Comparison of ENCODE assay signal across 1 cellular context in genomic region chr17:78364436-78365281, GRCh38.
TF ChIP-seq lines count a peak whose summit lies in the region.

No MANE protein-coding gene starts in this region.

TF ChIP-seq in K562, 482 proteins besides CTCF, POLR2A, EP300 and RAD21:
- TF ChIP-seq RCOR1 (IDR thresholded peaks at IDR 0.05; ENCODE audit: borderline replicate concordance in 1 of 2, low read depth in 2 of 2, low read length in 2 of 2) (peak in 1 of 2 experiments; percentile 81; a peak in 2 of 4 replicates), MAFK (IDR thresholded peaks at IDR 0.05; ENCODE audit: low read length) (0 out of 2 replicates have a peak, but pooled peaks have one; percentile 32), DPF2 (IDR thresholded peaks at IDR 0.05) (peak; percentile 68), STAT5A (IDR thresholded peaks at IDR 0.05; ENCODE audit: borderline replicate concordance, low read length) (peak; percentile 21; the same call in 1 of the 2 replicates), TAF15 (IDR thresholded peaks at IDR 0.05; ENCODE audit: low read depth, low read length) (0 out of 2 replicates have a peak, but pooled peaks have one; percentile 12), SLC30A9 (CRISPR knock-in tag; IDR thresholded peaks at IDR 0.05) (no peak), TCF3 (CRISPR knock-in tag; IDR thresholded peaks at IDR 0.05) (peak; percentile 58), VEZF1 (CRISPR knock-in tag; IDR thresholded peaks at IDR 0.05) (peak; percentile 36; the same call in 1 of the 2 replicates), ZNF197 (CRISPR knock-in tag; IDR thresholded peaks at IDR 0.05; ENCODE audit: low read depth) (no peak), TEAD4 (IDR thresholded peaks at IDR 0.05; ENCODE audit: low read length) (peak; percentile 49; the same call in 1 of the 2 replicates), TEAD4 (CRISPR knock-in tag; IDR thresholded peaks at IDR 0.05; ENCODE audit: borderline replicate concordance) (no peak), ZNF79 (CRISPR knock-in tag; IDR thresholded peaks at IDR 0.05; ENCODE audit: low read depth) (no peak), ZNF354B (CRISPR knock-in tag; IDR thresholded peaks at IDR 0.05) (no peak), CBFA2T2 (conservative IDR thresholded peaks at IDR 0.05) (peak; percentile 29; the same call in 1 of the 2 replicates), ZNF316 (IDR thresholded peaks at IDR 0.05) (peak; percentile 61; the same call in 1 of the 2 replicates), RBBP5 (IDR thresholded peaks at IDR 0.05; ENCODE audit: borderline replicate concordance, insufficient read depth, low read length, poor library complexity, severe bottlenecking) (peak; percentile 43), MAFG (tag; conservative IDR thresholded peaks at IDR 0.05) (peak; percentile 54), C11orf30 (IDR thresholded peaks at IDR 0.05; ENCODE audit: low read depth) (peak; percentile 76), SOX6 (IDR thresholded peaks at IDR 0.05) (peak; percentile 13; the same call in 1 of the 2 replicates), MLX (CRISPR knock-in tag; conservative IDR thresholded peaks at IDR 0.05) (no peak), DMBX1 (CRISPR knock-in tag; IDR thresholded peaks at IDR 0.05; ENCODE audit: borderline replicate concordance) (no peak), CTBP1 (IDR thresholded peaks at IDR 0.05; ENCODE audit: borderline replicate concordance) (peak; percentile 62; the same call in 1 of the 2 replicates), GABPB1 (CRISPR knock-in tag; IDR thresholded peaks at IDR 0.05) (no peak), ARID1B (IDR thresholded peaks at IDR 0.05) (peak; percentile 75), CBFA2T3 (IDR thresholded peaks at IDR 0.05) (peak; percentile 48), MAFF (IDR thresholded peaks at IDR 0.05; ENCODE audit: low read length) (peak; percentile 65; the same call in 1 of the 2 replicates), YY1 (IDR thresholded peaks at IDR 0.05; ENCODE audit: borderline replicate concordance in 1 of 3, control insufficient read depth in 1 of 3, extremely low read depth in 1 of 3, insufficient read depth in 3 of 3, insufficient read length in 1 of 3, insufficient replicate concordance in 2 of 3, low read depth in 1 of 3, low read length in 2 of 3) (no peak), NFE2 (IDR thresholded peaks at IDR 0.05; ENCODE audit: low read depth) (peak; percentile 81), FOSL1 (tag; conservative IDR thresholded peaks at IDR 0.05) (0 out of 2 replicates have a peak, but pooled peaks have one; percentile 23), SMARCA4 (IDR thresholded peaks at IDR 0.05) (0 out of 2 replicates have a peak, but pooled peaks have one; percentile 45), TAL1 (IDR thresholded peaks at IDR 0.05) (peak; percentile 35), KDM1A (IDR thresholded peaks at IDR 0.05) (peak; percentile 37 to 56; a peak in 2 of 4 replicates), TEAD2 (tag; IDR thresholded peaks at IDR 0.05) (no peak), THAP12 (CRISPR knock-in tag; IDR thresholded peaks at IDR 0.05) (0 out of 2 replicates have a peak, but pooled peaks have one; percentile 16), SFPQ (IDR thresholded peaks at IDR 0.05; ENCODE audit: low read depth, low read length) (no peak), PKNOX1 (IDR thresholded peaks at IDR 0.05) (0 out of 2 replicates have a peak, but pooled peaks have one; percentile 38), SAP30 (IDR thresholded peaks at IDR 0.05; ENCODE audit: borderline replicate concordance, insufficient read depth, low read depth, low read length, poor library complexity, severe bottlenecking) (no peak), SPI1 (IDR thresholded peaks at IDR 0.05; ENCODE audit: borderline replicate concordance, low read depth, low read length) (peak; percentile 33; the same call in 1 of the 2 replicates)
